ENCODE assay signal across 17 cellular contexts in genomic region chr5:74492230-74492629, GRCh38.
DNase-seq lines count a peak whose midpoint lies in the region; ATAC-seq, FAIRE-seq and TF ChIP-seq lines count a peak whose summit lies in the region.
"Had no signal": no experiment of that assay in that cellular context is flagged by ENCODE, and none has a peak within 500 bp of the region (broad histone marks: within the 10 kb centered on the region; RNA-seq: fewer than 3 reads in every experiment).

No MANE protein-coding gene starts in this region.

- H2AFZ ChIP-seq in GM12878 (ENCODE audit: control insufficient read depth, low read depth, low read length), result no peak overlapping the region

- H3K36me3 ChIP-seq in BE2C, result no peaks in the 10 kb centered on the region
- no peaks in the 10 kb centered on the region for H3K36me3 ChIP-seq in GM12878 (ENCODE audit: control insufficient read depth in 2 of 2, insufficient read depth in 2 of 2, low read length in 1 of 2)
- H3K36me3 ChIP-seq: MG63 had no signal

- no peak for TF ChIP-seq RAD21 in GM12878 (IDR thresholded peaks at IDR 0.05; ENCODE audit: insufficient read depth, low read depth, low read length)

- no peak for TF ChIP-seq EP300 in GM12878 (IDR thresholded peaks at IDR 0.05; ENCODE audit: borderline replicate concordance in 1 of 2, control insufficient read depth in 1 of 2, low read depth in 2 of 2, low read length in 2 of 2)

- H3K9ac ChIP-seq in GM12878 (ENCODE audit: control insufficient read depth, insufficient read depth, low read length), result no peak overlapping the region

- H3K27ac ChIP-seq in GM12878 (ENCODE audit: control insufficient read depth, insufficient read depth), result peak overlapping the region; percentile 6; the same call in 1 of the 2 replicates

- RAD21 ChIA-PET in GM12878 (lab: Charles Lee; ENCODE audit: unreplicated experiment), result interaction anchor here (1.0 to 2.8 kb wide), 6 partner anchors 27 to 148 kb away, joined by 3 to 24 read pairs (median 8); partner anchors contain the start of gene ENC1

- no peak for TF ChIP-seq POLR2A in GM12878 (IDR thresholded peaks at IDR 0.05; ENCODE audit: low read depth, low read length)

- H3K27me3 Mint-ChIP-seq in neural crest cell (ENCODE audit: low read depth), result no peaks in the 10 kb centered on the region

- SMC1A ChIA-PET in GM12878 (lab: Charles Lee; ENCODE audit: uncharacterized antibody, unreplicated experiment), result interaction anchor here (1.0 to 4.4 kb wide), 12 partner anchors 18 to 151 kb away, joined by 3 to 40 read pairs (median 6); partner anchors contain the start of gene ENC1

- intact Hi-C loops in GM12878 (cut with micrococcal nuclease; ENCODE audit: unreplicated experiment), result loop anchor here (10.0 kb wide), 1 partner anchor 167 kb away; no protein-coding TSS in a partner anchor

- H3K4me1 ChIP-seq in BE2C (peaks cover 30% of the 10 kb centered on the region), GM12878 (ENCODE audit: control insufficient read depth, insufficient read depth, low read length) (peaks cover 26% of the 10 kb centered on the region)

- H3K9me3 ChIP-seq in BE2C (no peaks in the 10 kb centered on the region), GM12878 (replicated peaks; ENCODE audit: control insufficient read depth, insufficient read depth, low read length) (no peaks in the 10 kb centered on the region; the same call in 2 of the 3 replicates)
- H3K9me3 ChIP-seq: MG63 had no signal

- H3K4me3 ChIP-seq in BE2C (ENCODE audit: low read depth, low read length) (no peak overlapping the region), GM12878 (no peak overlapping the region)
- H3K4me3 ChIP-seq: MG63 had no signal

- H3K4me1 Mint-ChIP-seq in neural crest cell, result no peaks in the 10 kb centered on the region
- H3K4me1 Mint-ChIP-seq: CD4-positive, alpha-beta memory T cell had no signal

- BruUV-seq in GM12878 (replicated peaks; lab: Mats Ljungman, UMichigan), result no TSS peak

- no peaks in the 10 kb centered on the region for H3K79me2 ChIP-seq in GM12878 (ENCODE audit: control insufficient read depth, insufficient read depth, low read length)

- POLR2A ChIA-PET in GM12878 (lab: Charles Lee), result interaction anchor here (0.9 to 2.4 kb wide), 2 partner anchors 36 to 141 kb away, joined by 3 to 16 read pairs; no protein-coding TSS in a partner anchor

- ATAC-seq in GM12878, result no peak
- ATAC-seq in HG02870 (IDR thresholded peaks at IDR 0.05; ENCODE audit: unreplicated experiment), result no peak
- no peak for ATAC-seq in HG02970 (IDR thresholded peaks at IDR 0.05; ENCODE audit: low FRiP score, unreplicated experiment)

- peaks cover 3% of the 10 kb centered on the region for H3K9me3 Mint-ChIP-seq in neural crest cell

- H4K20me1 ChIP-seq in GM12878 (ENCODE audit: control insufficient read depth, insufficient read depth), result no peaks in the 10 kb centered on the region

- no peaks in the 10 kb centered on the region for H3K27me3 ChIP-seq in BE2C
- H3K27me3 ChIP-seq in GM12878 (replicated peaks in 1 of 2; ENCODE audit: control insufficient read depth in 2 of 2, insufficient read depth in 2 of 2, low read length in 1 of 2), result no peaks in the 10 kb centered on the region
- H3K27me3 ChIP-seq: MG63 had no signal

- WGBS in GM12878 (ENCODE audit: insufficient coverage, insufficient replicate concordance, low lambda C conversion rate, missing lambda C conversion rate), result 69% methylated on average over 2 of the region's 2 CpGs

- CTCF ChIA-PET in GM12878 (lab: Yijun Ruan, JAX), result interaction anchor here (0.8 to 2.3 kb wide), 3 partner anchors 12 to 146 kb away, joined by 3 to 12 read pairs (median 6); no protein-coding TSS in a partner anchor

- FAIRE-seq in GM12878 (lab: Jason Lieb, UNC), result no peak
- FAIRE-seq: H54 had no signal

- H3K27ac Mint-ChIP-seq in neural crest cell (ENCODE audit: unreplicated experiment), result peak overlapping the region; percentile 63
- H3K27ac Mint-ChIP-seq: B cell; CD4-positive, alpha-beta memory T cell had no signal

- TF ChIP-seq CTCF in BE2C (IDR thresholded peaks at IDR 0.05; ENCODE audit: low read depth, low read length), result no peak
- no peak for TF ChIP-seq CTCF in GM12878 (IDR thresholded peaks at IDR 0.05 in 2 of 3, conservative IDR thresholded peaks at IDR 0.05 in 1 of 3; ENCODE audit: control insufficient read depth in 2 of 3, extremely low read depth in 1 of 3, insufficient read depth in 1 of 3, low read depth in 3 of 3, low read length in 3 of 3)
- no peak for TF ChIP-seq CTCF in neural crest cell (conservative IDR thresholded peaks at IDR 0.05)

- no peak overlapping the region for H3K4me2 ChIP-seq in GM12878 (ENCODE audit: control insufficient read depth, insufficient read depth)

- in situ Hi-C loops in GM12878 (cut with MboI), result loop anchor here (5.0 kb wide), 1 partner anchor 145 kb away; no protein-coding TSS in a partner anchor

- DNase-seq in BE2C (peak; percentile 54), NCI-H2227 (lab: John Stamatoyannopoulos, UW; ENCODE audit: unreplicated experiment) (peak; percentile 26), GM12878 (ENCODE audit: low read depth, low spot score) (no peak), neural crest cell (ENCODE audit: low read depth, low spot score) (no peak), SHP77 treated with DMSO at 0.1 percent for 48 hours (lab: John Stamatoyannopoulos, UW) (no peak), T1000 (lab: John Stamatoyannopoulos, UW) (no peak)
- DNase-seq: CD4-positive, alpha-beta memory T cell; DND-41; KG1; MG63; NCI-H1092 treated with DMSO at 0.1 percent for 48 hours; NCI-H187; NCI-H526 had no signal

- no peak overlapping the region for H3K4me3 Mint-ChIP-seq in neural crest cell
- H3K4me3 Mint-ChIP-seq: B cell; CD4-positive, alpha-beta memory T cell had no signal

- H3K36me3 Mint-ChIP-seq in neural crest cell (ENCODE audit: low read depth), result no peaks in the 10 kb centered on the region
- H3K36me3 Mint-ChIP-seq: CD4-positive, alpha-beta memory T cell had no signal

TF ChIP-seq in GM12878, 131 proteins besides CTCF, POLR2A, EP300 and RAD21 (continues in another document):
- no peak for TF ChIP-seq KDM1A (IDR thresholded peaks at IDR 0.05; ENCODE audit: borderline replicate concordance)
- TF ChIP-seq, protein P1, sequence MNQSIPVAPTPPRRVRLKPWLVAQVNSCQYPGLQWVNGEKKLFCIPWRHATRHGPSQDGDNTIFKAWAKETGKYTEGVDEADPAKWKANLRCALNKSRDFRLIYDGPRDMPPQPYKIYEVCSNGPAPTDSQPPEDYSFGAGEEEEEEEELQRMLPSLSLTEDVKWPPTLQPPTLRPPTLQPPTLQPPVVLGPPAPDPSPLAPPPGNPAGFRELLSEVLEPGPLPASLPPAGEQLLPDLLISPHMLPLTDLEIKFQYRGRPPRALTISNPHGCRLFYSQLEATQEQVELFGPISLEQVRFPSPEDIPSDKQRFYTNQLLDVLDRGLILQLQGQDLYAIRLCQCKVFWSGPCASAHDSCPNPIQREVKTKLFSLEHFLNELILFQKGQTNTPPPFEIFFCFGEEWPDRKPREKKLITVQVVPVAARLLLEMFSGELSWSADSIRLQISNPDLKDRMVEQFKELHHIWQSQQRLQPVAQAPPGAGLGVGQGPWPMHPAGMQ (IDR thresholded peaks at IDR 0.05; ENCODE audit: borderline replicate concordance), result no peak
- no peak for TF ChIP-seq SREBF2 (IDR thresholded peaks at IDR 0.05; ENCODE audit: low read length)
- no peak for TF ChIP-seq SIN3A (IDR thresholded peaks at IDR 0.05; ENCODE audit: low read depth, low read length)
- TF ChIP-seq BCL11A (IDR thresholded peaks at IDR 0.05; ENCODE audit: low read depth, low read length), result no peak
- TF ChIP-seq SPI1 (IDR thresholded peaks at IDR 0.05; ENCODE audit: borderline replicate concordance, insufficient read depth, low read depth, low read length), result no peak
- no peak for TF ChIP-seq DPF2 (IDR thresholded peaks at IDR 0.05)
- TF ChIP-seq CBX3 (IDR thresholded peaks at IDR 0.05; ENCODE audit: borderline replicate concordance, low read depth), result no peak
- TF ChIP-seq, protein P2, sequence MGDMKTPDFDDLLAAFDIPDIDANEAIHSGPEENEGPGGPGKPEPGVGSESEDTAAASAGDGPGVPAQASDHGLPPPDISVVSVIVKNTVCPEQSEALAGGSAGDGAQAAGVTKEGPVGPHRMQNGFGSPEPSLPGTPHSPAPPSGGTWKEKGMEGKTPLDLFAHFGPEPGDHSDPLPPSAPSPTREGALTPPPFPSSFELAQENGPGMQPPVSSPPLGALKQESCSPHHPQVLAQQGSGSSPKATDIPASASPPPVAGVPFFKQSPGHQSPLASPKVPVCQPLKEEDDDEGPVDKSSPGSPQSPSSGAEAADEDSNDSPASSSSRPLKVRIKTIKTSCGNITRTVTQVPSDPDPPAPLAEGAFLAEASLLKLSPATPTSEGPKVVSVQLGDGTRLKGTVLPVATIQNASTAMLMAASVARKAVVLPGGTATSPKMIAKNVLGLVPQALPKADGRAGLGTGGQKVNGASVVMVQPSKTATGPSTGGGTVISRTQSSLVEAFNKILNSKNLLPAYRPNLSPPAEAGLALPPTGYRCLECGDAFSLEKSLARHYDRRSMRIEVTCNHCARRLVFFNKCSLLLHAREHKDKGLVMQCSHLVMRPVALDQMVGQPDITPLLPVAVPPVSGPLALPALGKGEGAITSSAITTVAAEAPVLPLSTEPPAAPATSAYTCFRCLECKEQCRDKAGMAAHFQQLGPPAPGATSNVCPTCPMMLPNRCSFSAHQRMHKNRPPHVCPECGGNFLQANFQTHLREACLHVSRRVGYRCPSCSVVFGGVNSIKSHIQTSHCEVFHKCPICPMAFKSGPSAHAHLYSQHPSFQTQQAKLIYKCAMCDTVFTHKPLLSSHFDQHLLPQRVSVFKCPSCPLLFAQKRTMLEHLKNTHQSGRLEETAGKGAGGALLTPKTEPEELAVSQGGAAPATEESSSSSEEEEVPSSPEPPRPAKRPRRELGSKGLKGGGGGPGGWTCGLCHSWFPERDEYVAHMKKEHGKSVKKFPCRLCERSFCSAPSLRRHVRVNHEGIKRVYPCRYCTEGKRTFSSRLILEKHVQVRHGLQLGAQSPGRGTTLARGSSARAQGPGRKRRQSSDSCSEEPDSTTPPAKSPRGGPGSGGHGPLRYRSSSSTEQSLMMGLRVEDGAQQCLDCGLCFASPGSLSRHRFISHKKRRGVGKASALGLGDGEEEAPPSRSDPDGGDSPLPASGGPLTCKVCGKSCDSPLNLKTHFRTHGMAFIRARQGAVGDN (IDR thresholded peaks at IDR 0.05), result no peak
- no peak for TF ChIP-seq PML (IDR thresholded peaks at IDR 0.05; ENCODE audit: low read length)
- TF ChIP-seq, protein P3, sequence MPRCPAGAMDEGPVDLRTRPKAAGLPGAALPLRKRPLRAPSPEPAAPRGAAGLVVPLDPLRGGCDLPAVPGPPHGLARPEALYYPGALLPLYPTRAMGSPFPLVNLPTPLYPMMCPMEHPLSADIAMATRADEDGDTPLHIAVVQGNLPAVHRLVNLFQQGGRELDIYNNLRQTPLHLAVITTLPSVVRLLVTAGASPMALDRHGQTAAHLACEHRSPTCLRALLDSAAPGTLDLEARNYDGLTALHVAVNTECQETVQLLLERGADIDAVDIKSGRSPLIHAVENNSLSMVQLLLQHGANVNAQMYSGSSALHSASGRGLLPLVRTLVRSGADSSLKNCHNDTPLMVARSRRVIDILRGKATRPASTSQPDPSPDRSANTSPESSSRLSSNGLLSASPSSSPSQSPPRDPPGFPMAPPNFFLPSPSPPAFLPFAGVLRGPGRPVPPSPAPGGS (IDR thresholded peaks at IDR 0.05; ENCODE audit: borderline replicate concordance, insufficient read depth, low read depth, low read length, poor library complexity, severe bottlenecking), result no peak

Comparison
In these comparisons a context has a peak if more than half of its experiments do, and no peak if none do; other contexts are left out.
1. DNase-seq: peak in BE2C (single experiment) and NCI-H2227 (single experiment); none in GM12878 (single experiment), neural crest cell (single experiment), SHP77 treated with DMSO at 0.1 percent for 48 hours (single experiment) and T1000 (single experiment).